In genomic region chr20:41693136-41693979, GRCh38 we compare ENCODE assay signal across 1 cellular context.
A peak's percentile ranks its signal among the peaks of the same experiment; 100 is the strongest.
TF ChIP-seq lines count a peak whose summit lies in the region.

No MANE protein-coding gene starts in this region.

TF ChIP-seq in HepG2, 621 proteins besides CTCF, POLR2A, EP300 and RAD21 (continued from another document and continues in another):
- TF ChIP-seq ZNF407 (CRISPR knock-in tag; IDR thresholded peaks at IDR 0.05; ENCODE audit: not compliant biosample characterization) (peak; percentile 19), ZNF672 (CRISPR knock-in tag; IDR thresholded peaks at IDR 0.05) (no peak), ZNF34 (CRISPR knock-in tag; IDR thresholded peaks at IDR 0.05; ENCODE audit: borderline replicate concordance) (peak; percentile 98; the same call in 1 of the 2 replicates), MED13 (CRISPR knock-in tag; IDR thresholded peaks at IDR 0.05) (peak; percentile 81), ZNF816 (CRISPR knock-in tag; IDR thresholded peaks at IDR 0.05; ENCODE audit: borderline replicate concordance) (peak; percentile 23; the same call in 1 of the 2 replicates), SALL1 (CRISPR knock-in tag; IDR thresholded peaks at IDR 0.05) (peak; percentile 86; the same call in 1 of the 2 replicates), ZNF776 (CRISPR knock-in tag; IDR thresholded peaks at IDR 0.05) (no peak), SIX1 (CRISPR knock-in tag; IDR thresholded peaks at IDR 0.05; ENCODE audit: borderline replicate concordance) (peak; percentile 83), NFYB (CRISPR knock-in tag; IDR thresholded peaks at IDR 0.05) (no peak; the same call in none of the 2 replicates), SP5 (CRISPR knock-in tag; IDR thresholded peaks at IDR 0.05; ENCODE audit: borderline replicate concordance, low read depth) (peak; percentile 78), ISL2 (CRISPR knock-in tag; IDR thresholded peaks at IDR 0.05) (peak; percentile 88), ZNF703 (CRISPR knock-in tag; IDR thresholded peaks at IDR 0.05; ENCODE audit: borderline replicate concordance) (no peak), KDM4B (CRISPR knock-in tag; IDR thresholded peaks at IDR 0.05) (peak; percentile 97), KAT2B (IDR thresholded peaks at IDR 0.05; ENCODE audit: borderline replicate concordance, low read depth, low read length) (no peak), ZNF296 (CRISPR knock-in tag; conservative IDR thresholded peaks at IDR 0.05) (no peak), E2F2 (CRISPR knock-in tag; IDR thresholded peaks at IDR 0.05; ENCODE audit: borderline replicate concordance) (peak; percentile 58; the same call in 1 of the 2 replicates), ZNF646 (CRISPR knock-in tag; IDR thresholded peaks at IDR 0.05) (peak; percentile 29; the same call in 1 of the 2 replicates), ZKSCAN5 (CRISPR knock-in tag; IDR thresholded peaks at IDR 0.05) (no peak), ZC3H4 (CRISPR knock-in tag; IDR thresholded peaks at IDR 0.05; ENCODE audit: borderline replicate concordance) (peak; percentile 54; the same call in 1 of the 2 replicates), MEIS1 (CRISPR knock-in tag; IDR thresholded peaks at IDR 0.05; ENCODE audit: borderline replicate concordance) (peak; percentile 89), CERS6 (CRISPR knock-in tag; IDR thresholded peaks at IDR 0.05) (peak; percentile 43; the same call in 1 of the 2 replicates), DDIT3 (CRISPR knock-in tag; IDR thresholded peaks at IDR 0.05) (peak; percentile 80; the same call in 1 of the 2 replicates), ZNF660 (CRISPR knock-in tag; IDR thresholded peaks at IDR 0.05; ENCODE audit: borderline replicate concordance, low read depth) (no peak), ARID5B (CRISPR knock-in tag; IDR thresholded peaks at IDR 0.05) (peak; percentile 86), MAF1 (CRISPR knock-in tag; IDR thresholded peaks at IDR 0.05; ENCODE audit: borderline replicate concordance) (peak; percentile 44), ZNF780A (CRISPR knock-in tag; IDR thresholded peaks at IDR 0.05) (no peak), ZNF784 (CRISPR knock-in tag; IDR thresholded peaks at IDR 0.05; ENCODE audit: borderline replicate concordance) (no peak; the same call in 1 of the 2 replicates), KLF9 (CRISPR knock-in tag; IDR thresholded peaks at IDR 0.05; ENCODE audit: low read depth) (0 out of 2 replicates have a peak, but pooled peaks have one; percentile 67), HMGXB4 (CRISPR knock-in tag; IDR thresholded peaks at IDR 0.05; ENCODE audit: borderline replicate concordance in 1 of 2, low read depth in 1 of 2) (peak; percentile 96 to 99), ZNF615 (CRISPR knock-in tag; IDR thresholded peaks at IDR 0.05; ENCODE audit: borderline replicate concordance) (0 out of 2 replicates have a peak, but pooled peaks have one; percentile 71)
